1 cellular context compared by ENCODE assay signal in the genomic region with DNA sequence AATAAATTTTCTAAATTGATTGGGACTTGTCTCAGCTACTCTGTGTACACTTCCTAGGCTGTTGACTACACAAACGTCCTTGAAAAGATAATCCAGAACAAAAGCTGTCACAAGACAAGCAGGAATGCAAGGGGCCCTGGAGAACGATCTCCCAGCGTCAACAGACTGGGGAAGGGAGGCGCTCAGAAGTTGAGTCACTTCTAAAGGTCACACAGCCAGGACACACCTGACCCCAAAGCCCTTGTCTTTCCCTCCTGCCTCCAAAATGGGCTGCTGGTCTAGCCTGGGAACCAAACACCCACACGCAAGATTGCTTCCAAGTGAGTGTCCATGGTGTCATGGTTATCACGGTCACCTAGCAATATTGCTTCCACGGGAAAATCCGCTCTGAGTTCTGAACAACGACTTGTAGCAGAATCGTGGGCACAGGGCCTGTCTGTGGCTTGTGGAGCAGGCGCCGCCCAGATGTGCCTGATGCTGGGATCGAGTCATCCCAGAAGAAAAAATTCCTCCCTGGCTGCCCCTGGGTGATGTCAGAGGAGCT.
TF ChIP-seq lines count a peak whose summit lies in the region.

No MANE protein-coding gene starts in this region.

TF ChIP-seq in HepG2, 621 proteins besides CTCF, POLR2A, EP300 and RAD21 (continued from another document and continues in another):
- TF ChIP-seq, protein P1, sequence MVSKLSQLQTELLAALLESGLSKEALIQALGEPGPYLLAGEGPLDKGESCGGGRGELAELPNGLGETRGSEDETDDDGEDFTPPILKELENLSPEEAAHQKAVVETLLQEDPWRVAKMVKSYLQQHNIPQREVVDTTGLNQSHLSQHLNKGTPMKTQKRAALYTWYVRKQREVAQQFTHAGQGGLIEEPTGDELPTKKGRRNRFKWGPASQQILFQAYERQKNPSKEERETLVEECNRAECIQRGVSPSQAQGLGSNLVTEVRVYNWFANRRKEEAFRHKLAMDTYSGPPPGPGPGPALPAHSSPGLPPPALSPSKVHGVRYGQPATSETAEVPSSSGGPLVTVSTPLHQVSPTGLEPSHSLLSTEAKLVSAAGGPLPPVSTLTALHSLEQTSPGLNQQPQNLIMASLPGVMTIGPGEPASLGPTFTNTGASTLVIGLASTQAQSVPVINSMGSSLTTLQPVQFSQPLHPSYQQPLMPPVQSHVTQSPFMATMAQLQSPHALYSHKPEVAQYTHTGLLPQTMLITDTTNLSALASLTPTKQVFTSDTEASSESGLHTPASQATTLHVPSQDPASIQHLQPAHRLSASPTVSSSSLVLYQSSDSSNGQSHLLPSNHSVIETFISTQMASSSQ (IDR thresholded peaks at IDR 0.05; ENCODE audit: low read depth): peak; percentile 55; the same call in 1 of the 2 replicates
- TF ChIP-seq, protein P1 (CRISPR knock-in tag; IDR thresholded peaks at IDR 0.05; ENCODE audit: borderline replicate concordance): no peak; the same call in 1 of the 2 replicates
- TF ChIP-seq ZNF768 (CRISPR knock-in tag; IDR thresholded peaks at IDR 0.05) (peak; percentile 87), TCF7L2 (IDR thresholded peaks at IDR 0.05; ENCODE audit: low read depth, low read length) (no peak), KLF16 (CRISPR knock-in tag; IDR thresholded peaks at IDR 0.05) (no peak; a peak in 1 of 4 replicates), HNRNPUL1 (IDR thresholded peaks at IDR 0.05; ENCODE audit: low read depth, low read length) (no peak), MYC (CRISPR knock-in tag; IDR thresholded peaks at IDR 0.05; ENCODE audit: borderline replicate concordance) (peak; percentile 43; the same call in 1 of the 2 replicates), HNF1B (CRISPR knock-in tag; IDR thresholded peaks at IDR 0.05) (0 out of 2 replicates have a peak, but pooled peaks have one; percentile 57), ZNF251 (CRISPR knock-in tag; IDR thresholded peaks at IDR 0.05) (no peak), ZXDC (CRISPR knock-in tag; IDR thresholded peaks at IDR 0.05) (0 out of 2 replicates have a peak, but pooled peaks have one; percentile 47), CCAR2 (optimal IDR thresholded peaks at IDR 0.05; ENCODE audit: low read depth, low read length) (peak; percentile 58), HMGXB4 (CRISPR knock-in tag; IDR thresholded peaks at IDR 0.05; ENCODE audit: borderline replicate concordance in 1 of 2, low read depth in 1 of 2) (0 out of 4 replicates have a peak, but pooled peaks of 1 of the 2 experiments have one; percentile 35), RARA (CRISPR knock-in tag; IDR thresholded peaks at IDR 0.05) (peak; percentile 88), ZFX (CRISPR knock-in tag; IDR thresholded peaks at IDR 0.05; ENCODE audit: low read depth) (no peak), PPARG (CRISPR knock-in tag; conservative IDR thresholded peaks at IDR 0.05) (peak; percentile 67; the same call in 1 of the 2 replicates), PAXIP1 (CRISPR knock-in tag; conservative IDR thresholded peaks at IDR 0.05) (peak; percentile 87), SAP130 (CRISPR knock-in tag; IDR thresholded peaks at IDR 0.05; ENCODE audit: low read depth) (peak; percentile 84), PAWR (CRISPR knock-in tag; IDR thresholded peaks at IDR 0.05; ENCODE audit: borderline replicate concordance) (no peak), MED1 (CRISPR knock-in tag; IDR thresholded peaks at IDR 0.05) (peak; percentile 73), ZNF589 (CRISPR knock-in tag; conservative IDR thresholded peaks at IDR 0.05) (no peak), MAF1 (CRISPR knock-in tag; IDR thresholded peaks at IDR 0.05; ENCODE audit: borderline replicate concordance) (no peak), ZNF205 (CRISPR knock-in tag; IDR thresholded peaks at IDR 0.05) (peak; percentile 49; the same call in 1 of the 2 replicates), TCF7 (IDR thresholded peaks at IDR 0.05; ENCODE audit: low read depth) (peak; percentile 75), RORA (CRISPR knock-in tag; IDR thresholded peaks at IDR 0.05) (no peak), ZNF792 (CRISPR knock-in tag; IDR thresholded peaks at IDR 0.05) (0 out of 2 replicates have a peak, but pooled peaks have one; percentile 46)
- TF ChIP-seq, protein P2, sequence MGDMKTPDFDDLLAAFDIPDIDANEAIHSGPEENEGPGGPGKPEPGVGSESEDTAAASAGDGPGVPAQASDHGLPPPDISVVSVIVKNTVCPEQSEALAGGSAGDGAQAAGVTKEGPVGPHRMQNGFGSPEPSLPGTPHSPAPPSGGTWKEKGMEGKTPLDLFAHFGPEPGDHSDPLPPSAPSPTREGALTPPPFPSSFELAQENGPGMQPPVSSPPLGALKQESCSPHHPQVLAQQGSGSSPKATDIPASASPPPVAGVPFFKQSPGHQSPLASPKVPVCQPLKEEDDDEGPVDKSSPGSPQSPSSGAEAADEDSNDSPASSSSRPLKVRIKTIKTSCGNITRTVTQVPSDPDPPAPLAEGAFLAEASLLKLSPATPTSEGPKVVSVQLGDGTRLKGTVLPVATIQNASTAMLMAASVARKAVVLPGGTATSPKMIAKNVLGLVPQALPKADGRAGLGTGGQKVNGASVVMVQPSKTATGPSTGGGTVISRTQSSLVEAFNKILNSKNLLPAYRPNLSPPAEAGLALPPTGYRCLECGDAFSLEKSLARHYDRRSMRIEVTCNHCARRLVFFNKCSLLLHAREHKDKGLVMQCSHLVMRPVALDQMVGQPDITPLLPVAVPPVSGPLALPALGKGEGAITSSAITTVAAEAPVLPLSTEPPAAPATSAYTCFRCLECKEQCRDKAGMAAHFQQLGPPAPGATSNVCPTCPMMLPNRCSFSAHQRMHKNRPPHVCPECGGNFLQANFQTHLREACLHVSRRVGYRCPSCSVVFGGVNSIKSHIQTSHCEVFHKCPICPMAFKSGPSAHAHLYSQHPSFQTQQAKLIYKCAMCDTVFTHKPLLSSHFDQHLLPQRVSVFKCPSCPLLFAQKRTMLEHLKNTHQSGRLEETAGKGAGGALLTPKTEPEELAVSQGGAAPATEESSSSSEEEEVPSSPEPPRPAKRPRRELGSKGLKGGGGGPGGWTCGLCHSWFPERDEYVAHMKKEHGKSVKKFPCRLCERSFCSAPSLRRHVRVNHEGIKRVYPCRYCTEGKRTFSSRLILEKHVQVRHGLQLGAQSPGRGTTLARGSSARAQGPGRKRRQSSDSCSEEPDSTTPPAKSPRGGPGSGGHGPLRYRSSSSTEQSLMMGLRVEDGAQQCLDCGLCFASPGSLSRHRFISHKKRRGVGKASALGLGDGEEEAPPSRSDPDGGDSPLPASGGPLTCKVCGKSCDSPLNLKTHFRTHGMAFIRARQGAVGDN (CRISPR knock-in tag; IDR thresholded peaks at IDR 0.05): peak; percentile 54
- TF ChIP-seq, protein P3, sequence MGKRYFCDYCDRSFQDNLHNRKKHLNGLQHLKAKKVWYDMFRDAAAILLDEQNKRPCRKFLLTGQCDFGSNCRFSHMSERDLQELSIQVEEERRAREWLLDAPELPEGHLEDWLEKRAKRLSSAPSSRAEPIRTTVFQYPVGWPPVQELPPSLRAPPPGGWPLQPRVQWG (CRISPR knock-in tag; IDR thresholded peaks at IDR 0.05; ENCODE audit: borderline replicate concordance, low read depth): no peak
- TF ChIP-seq, protein P4, sequence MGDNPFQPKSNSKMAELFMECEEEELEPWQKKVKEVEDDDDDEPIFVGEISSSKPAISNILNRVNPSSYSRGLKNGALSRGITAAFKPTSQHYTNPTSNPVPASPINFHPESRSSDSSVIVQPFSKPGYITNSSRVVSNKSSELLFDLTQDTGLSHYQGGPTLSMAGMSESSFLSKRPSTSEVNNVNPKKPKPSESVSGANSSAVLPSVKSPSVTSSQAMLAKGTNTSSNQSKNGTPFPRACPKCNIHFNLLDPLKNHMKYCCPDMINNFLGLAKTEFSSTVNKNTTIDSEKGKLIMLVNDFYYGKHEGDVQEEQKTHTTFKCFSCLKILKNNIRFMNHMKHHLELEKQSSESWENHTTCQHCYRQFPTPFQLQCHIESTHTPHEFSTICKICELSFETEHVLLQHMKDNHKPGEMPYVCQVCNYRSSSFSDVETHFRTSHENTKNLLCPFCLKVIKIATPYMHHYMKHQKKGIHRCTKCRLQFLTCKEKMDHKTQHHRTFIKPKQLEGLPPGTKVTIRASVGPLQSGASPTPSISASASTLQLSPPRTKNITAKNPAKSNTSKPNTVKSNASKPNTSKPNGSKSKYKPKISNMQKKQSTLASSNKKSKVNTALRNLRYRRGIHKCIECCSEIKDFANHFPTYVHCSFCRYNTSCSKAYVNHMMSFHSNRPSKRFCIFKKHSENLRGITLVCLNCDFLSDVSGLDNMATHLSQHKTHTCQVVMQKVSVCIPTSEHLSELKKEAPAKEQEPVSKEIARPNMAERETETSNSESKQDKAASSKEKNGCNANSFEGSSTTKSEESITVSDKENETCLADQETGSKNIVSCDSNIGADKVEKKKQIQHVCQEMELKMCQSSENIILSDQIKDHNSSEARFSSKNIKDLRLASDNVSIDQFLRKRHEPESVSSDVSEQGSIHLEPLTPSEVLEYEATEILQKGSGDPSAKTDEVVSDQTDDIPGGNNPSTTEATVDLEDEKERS (CRISPR knock-in tag; IDR thresholded peaks at IDR 0.05): 0 out of 2 replicates have a peak, but pooled peaks have one; percentile 67
